ENCODE assay signal across 11 cellular contexts in the genomic region with DNA sequence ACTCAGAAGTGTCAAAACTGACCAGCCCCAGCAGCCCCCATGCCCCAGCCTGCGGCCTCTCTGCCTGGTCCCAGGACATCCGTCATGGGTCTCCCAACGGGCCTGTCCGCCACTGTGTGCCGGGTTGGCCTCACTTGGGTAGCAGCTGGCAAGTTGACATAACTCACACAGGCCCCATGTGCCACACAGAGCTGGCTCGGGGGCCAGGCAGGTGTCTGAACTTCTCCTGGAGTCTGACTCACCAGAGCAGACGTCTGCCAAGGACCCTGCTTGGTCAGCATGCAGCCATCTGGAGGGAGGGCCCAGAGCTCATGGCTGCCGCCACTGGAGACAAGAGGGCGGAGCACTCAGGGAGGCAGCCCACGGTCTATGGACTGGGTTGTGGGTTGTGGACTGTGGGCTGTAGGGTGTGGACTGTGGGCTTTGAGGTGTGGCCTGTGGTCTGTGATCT. TPM values are rescaled to one million over a fixed set of nuclear protein-coding genes. Genes with fewer than 3 reads are reported as not detected.
A peak's percentile ranks its signal among the peaks of the same experiment; 100 is the strongest.
DNase-seq lines count a peak whose midpoint lies in the region; ATAC-seq and TF ChIP-seq lines count a peak whose summit lies in the region.
"Had no signal": no experiment of that assay in that cellular context is flagged by ENCODE, and none has a peak within 500 bp of the region (broad histone marks: within the 10 kb centered on the region; RNA-seq: fewer than 3 reads in every experiment).

No MANE protein-coding gene starts in this region.

- H3K9ac ChIP-seq in iPS-18a (ENCODE audit: low read length) = no peak overlapping the region

- peaks cover 0 to 5% of the 10 kb centered on the region in 2 donors for H3K27me3 Mint-ChIP-seq in natural killer cell (ENCODE audit: low read depth in 2 of 2)
- H3K27me3 Mint-ChIP-seq in natural killer cell treated with Interleukin-12 subunit alpha and Interleukin-12 subunit beta and Interleukin-15 and Interleukin-18, amount 100 ng/mL, for 72 hours = peaks cover 0 to 6% of the 10 kb centered on the region in 2 donors
- H3K27me3 Mint-ChIP-seq in activated T-cell treated with anti-CD3 and anti-CD28 coated beads, Interleukin-2, amount 50 U/mL, for 72 hours (ENCODE audit: low read depth) = peaks cover 13% of the 10 kb centered on the region

- peaks cover 5% of the 10 kb centered on the region for H3K4me1 ChIP-seq in iPS-18a (ENCODE audit: control insufficient read depth, low read depth, low read length)

- H3K27ac ChIP-seq in iPS-18a (ENCODE audit: low read length) = no peak overlapping the region
- no peak overlapping the region for H3K27ac ChIP-seq in coronary artery

- ATAC-seq in natural killer cell = no peak
- ATAC-seq in natural killer cell treated with Interleukin-12 subunit alpha and Interleukin-12 subunit beta and Interleukin-15 and Interleukin-18, amount 100 ng/mL, for 72 hours = no peak
- ATAC-seq in activated T-cell treated with anti-CD3 and anti-CD28 coated beads, Interleukin-2, amount 50 U/mL, for 72 hours (replicated peaks in 1 of 2) = no peak
- ATAC-seq in HG03175 (IDR thresholded peaks at IDR 0.05; ENCODE audit: unreplicated experiment) = no peak

- H3K4me3 ChIP-seq in iPS-18a (ENCODE audit: low read length) (peak overlapping the region; percentile 40), coronary artery (no peak overlapping the region)

- intact Hi-C loops in natural killer cell (cut with micrococcal nuclease) = no loop called here

- H3K4me3 Mint-ChIP-seq in natural killer cell = peak overlapping the region; percentile 17
- H3K4me3 Mint-ChIP-seq in natural killer cell treated with Interleukin-12 subunit alpha and Interleukin-12 subunit beta and Interleukin-15 and Interleukin-18, amount 100 ng/mL, for 72 hours = no peak overlapping the region
- H3K4me3 Mint-ChIP-seq in activated T-cell treated with anti-CD3 and anti-CD28 coated beads, Interleukin-2, amount 50 U/mL, for 72 hours = peak overlapping the region; percentile 20 to 74

- no peak overlapping the region for H3K27ac Mint-ChIP-seq in natural killer cell
- H3K27ac Mint-ChIP-seq in natural killer cell treated with Interleukin-12 subunit alpha and Interleukin-12 subunit beta and Interleukin-15 and Interleukin-18, amount 100 ng/mL, for 72 hours = no peak overlapping the region
- no peak overlapping the region for H3K27ac Mint-ChIP-seq in activated T-cell treated with anti-CD3 and anti-CD28 coated beads, Interleukin-2, amount 50 U/mL, for 72 hours

- DNase-seq in natural killer cell (no peak), NCI-H1048 (lab: John Stamatoyannopoulos, UW) (no peak), SIG-M5 treated with dmso at 0.1 percent for 504 hours (lab: John Stamatoyannopoulos, UW; ENCODE audit: unreplicated experiment) (no peak), coronary artery (ENCODE audit: low spot score) (no peak)
- DNase-seq in natural killer cell treated with Interleukin-12 subunit alpha and Interleukin-12 subunit beta and Interleukin-15 and Interleukin-18, amount 100 ng/mL, for 72 hours (ENCODE audit: low spot score) = no peak
- no peak for DNase-seq in activated T-cell treated with anti-CD3 and anti-CD28 coated beads, Interleukin-2, amount 50 U/mL, for 72 hours

- H3K4me1 Mint-ChIP-seq in natural killer cell = peaks cover 0 to 11% of the 10 kb centered on the region in 2 donors
- H3K4me1 Mint-ChIP-seq in natural killer cell treated with Interleukin-12 subunit alpha and Interleukin-12 subunit beta and Interleukin-15 and Interleukin-18, amount 100 ng/mL, for 72 hours (ENCODE audit: low read depth in 2 of 2) = peaks cover 0 to 3% of the 10 kb centered on the region in 2 donors
- peaks cover 6% of the 10 kb centered on the region for H3K4me1 Mint-ChIP-seq in activated T-cell treated with anti-CD3 and anti-CD28 coated beads, Interleukin-2, amount 50 U/mL, for 72 hours (ENCODE audit: low read depth)

- no peaks in the 10 kb centered on the region for H3K9me3 Mint-ChIP-seq in natural killer cell
- no peaks in the 10 kb centered on the region for H3K9me3 Mint-ChIP-seq in natural killer cell treated with Interleukin-12 subunit alpha and Interleukin-12 subunit beta and Interleukin-15 and Interleukin-18, amount 100 ng/mL, for 72 hours
- no peaks in the 10 kb centered on the region for H3K9me3 Mint-ChIP-seq in activated T-cell treated with anti-CD3 and anti-CD28 coated beads, Interleukin-2, amount 50 U/mL, for 72 hours

- H3K27me3 ChIP-seq in iPS-18a (ENCODE audit: control insufficient read depth, insufficient read depth, low read length) = no peaks in the 10 kb centered on the region

- H3K9me3 ChIP-seq in iPS-18a (ENCODE audit: control insufficient read depth, low read depth, low read length) = no peaks in the 10 kb centered on the region
- H3K9me3 ChIP-seq: thoracic aorta had no signal

- no peaks in the 10 kb centered on the region for H3K36me3 Mint-ChIP-seq in natural killer cell
- no peaks in the 10 kb centered on the region for H3K36me3 Mint-ChIP-seq in natural killer cell treated with Interleukin-12 subunit alpha and Interleukin-12 subunit beta and Interleukin-15 and Interleukin-18, amount 100 ng/mL, for 72 hours
- no peaks in the 10 kb centered on the region for H3K36me3 Mint-ChIP-seq in activated T-cell treated with anti-CD3 and anti-CD28 coated beads, Interleukin-2, amount 50 U/mL, for 72 hours (ENCODE audit: insufficient read depth in 2 of 2)

- TF ChIP-seq CTCF in natural killer cell (IDR thresholded peaks at IDR 0.05) = no peak
- TF ChIP-seq CTCF in coronary artery (IDR thresholded peaks at IDR 0.05) = no peak

- no peaks in the 10 kb centered on the region for H3K36me3 ChIP-seq in iPS-18a (ENCODE audit: control insufficient read depth, low read depth, low read length)
- H3K36me3 ChIP-seq: thoracic aorta had no signal

RNA-seq across cellular contexts. Expression of gene TMEM255B, which starts 32.0 kb away (rescaled TPM):
- total RNA-seq in natural killer cell = 1 to 10 TPM in 2 of 3 donors, under 1 TPM in 1; 0.38 to 3.0 (median 1.0) TPM
- 1 to 10 TPM; 1.3 to 2.2 TPM for total RNA-seq in natural killer cell treated with Interleukin-12 subunit alpha and Interleukin-12 subunit beta and Interleukin-15 and Interleukin-18, amount 100 ng/mL, for 72 hours
- total RNA-seq in activated T-cell treated with anti-CD3 and anti-CD28 coated beads, Interleukin-2, amount 50 U/mL, for 72 hours = 1 to 10 TPM; 1.2 TPM

RNA-seq across cellular contexts. Expression of gene GRK1, which starts 60.0 kb away (rescaled TPM):
- not detected for total RNA-seq in natural killer cell
- under 1 TPM in 1 of 2 donors, not detected in 1; 0.14 TPM for total RNA-seq in natural killer cell treated with Interleukin-12 subunit alpha and Interleukin-12 subunit beta and Interleukin-15 and Interleukin-18, amount 100 ng/mL, for 72 hours
- under 1 TPM in 1 of 2 donors, not detected in 1; 0.22 TPM for total RNA-seq in activated T-cell treated with anti-CD3 and anti-CD28 coated beads, Interleukin-2, amount 50 U/mL, for 72 hours
- total RNA-seq: endothelial cell of umbilical vein, lung microvascular endothelial cell, thoracic aorta had no signal
